ENCODE assay signal across 8 cellular contexts in genomic region chr10:29304259-29305030, GRCh38. TPM values are rescaled to one million over a fixed set of nuclear protein-coding genes. Genes with fewer than 3 reads are reported as not detected.
DNase-seq lines count a peak whose midpoint lies in the region; ATAC-seq and TF ChIP-seq lines count a peak whose summit lies in the region.

No MANE protein-coding gene starts in this region.

- H3K27ac ChIP-seq in endodermal cell (ENCODE audit: low read depth, low read length) (no peak overlapping the region), thyroid gland (no peak overlapping the region)

- H3K4me1 ChIP-seq in endodermal cell (ENCODE audit: control insufficient read depth, insufficient read depth, low read length) (no peaks in the 10 kb centered on the region), thyroid gland (no peaks in the 10 kb centered on the region)

- no peak for TF ChIP-seq POLR2A in thyroid gland (IDR thresholded peaks at IDR 0.05)

- ATAC-seq in GM19372 (IDR thresholded peaks at IDR 0.05; ENCODE audit: low read depth, unreplicated experiment) (peak; percentile 56), SK-N-SH treated with all-trans-retinoic acid at 6 μM for 48 hours (peak; percentile 89)

- H3K27ac Mint-ChIP-seq in CD14-positive monocyte: peak overlapping the region in 1 of 7 donors; percentile 54
- no peak overlapping the region for H3K27ac Mint-ChIP-seq in endodermal cell

- H3K4me1 Mint-ChIP-seq in CD14-positive monocyte (peaks cover 6% of the 10 kb centered on the region), endodermal cell (no peaks in the 10 kb centered on the region)

- H3K27me3 ChIP-seq in endodermal cell (ENCODE audit: control insufficient read depth, insufficient read depth, low read length, poor library complexity, severe bottlenecking): no peaks in the 10 kb centered on the region
- no peaks in the 10 kb centered on the region for H3K27me3 ChIP-seq in thyroid gland

- H3K27me3 Mint-ChIP-seq in CD14-positive monocyte (ENCODE audit: low read depth in 3 of 3) (peaks cover 2 to 13% (median 3%) of the 10 kb centered on the region in 3 donors), endodermal cell (ENCODE audit: insufficient read depth) (no peaks in the 10 kb centered on the region)

- H3K4me3 ChIP-seq in endodermal cell (ENCODE audit: low read length) (no peak overlapping the region), thyroid gland (replicated peaks in 1 of 3) (no peak overlapping the region)

- intact Hi-C loops in CD14-positive monocyte (cut with micrococcal nuclease) (loop anchor here in 1 of 2 donors (10.0 kb wide), 1 partner anchor 640 kb away; no protein-coding TSS in a partner anchor), thyroid gland (cut with DNase I) (loop anchor here (5.0 kb wide), 1 partner anchor 627 kb away; the partner anchor contains the start of gene BAMBI)

- TF ChIP-seq CTCF in CD14-positive monocyte (IDR thresholded peaks at IDR 0.05): peak; percentile 54
- TF ChIP-seq CTCF in endodermal cell (conservative IDR thresholded peaks at IDR 0.05): peak; percentile 93
- TF ChIP-seq CTCF in thyroid gland (IDR thresholded peaks at IDR 0.05): peak; percentile 26 to 87 (median 75)

- H3K4me3 Mint-ChIP-seq in CD14-positive monocyte (peak overlapping the region in 1 of 2 donors; percentile 33), endodermal cell (no peak overlapping the region)

- no peak for DNase-seq in CD14-positive monocyte (ENCODE audit: low spot score)
- DNase-seq in NCI-H1092 (lab: John Stamatoyannopoulos, UW): peak; percentile 20
- DNase-seq in endodermal cell: peak; percentile 87
- DNase-seq in lung microvascular endothelial cell (ENCODE audit: low read depth in 2 of 2): peak; percentile 70 to 84
- DNase-seq in thyroid gland: peak; percentile 54 to 66
- DNase-seq in activated effector memory CD4-positive, alpha-beta T cell treated with anti-CD3 and anti-CD28 coated beads, Interleukin-2, amount 50 U/mL, for 16 hours: no peak

- H3K9me3 Mint-ChIP-seq in CD14-positive monocyte (peaks cover 0 to 16% (median 8%) of the 10 kb centered on the region in 7 donors), endodermal cell (peaks cover 29% of the 10 kb centered on the region)

- H3K36me3 Mint-ChIP-seq in CD14-positive monocyte: no peaks in the 10 kb centered on the region
- no peaks in the 10 kb centered on the region for H3K36me3 Mint-ChIP-seq in endodermal cell (ENCODE audit: low read depth)

- H3K9me3 ChIP-seq in endodermal cell (ENCODE audit: control insufficient read depth, low read length) (peaks cover 28% of the 10 kb centered on the region), thyroid gland (no peaks in the 10 kb centered on the region)

- 48 to 59% methylated on average over 5 to 6 of the region's 6 CpGs for WGBS in endodermal cell (ENCODE audit: insufficient coverage in 1 of 2, insufficient read length in 1 of 2), 2 experiments
- WGBS in thyroid gland, 2 donors: 28 to 31% methylated on average over 6 of the region's 6 CpGs

- H3K36me3 ChIP-seq in endodermal cell (ENCODE audit: control insufficient read depth, insufficient read depth, low read length) (no peaks in the 10 kb centered on the region), thyroid gland (no peaks in the 10 kb centered on the region)

- no peak overlapping the region for H3K9ac ChIP-seq in endodermal cell (ENCODE audit: extremely low read depth, low read length, poor library complexity, severe bottlenecking)

TF ChIP-seq in SK-N-SH treated with all-trans-retinoic acid at 6 μM for 48 hours, 23 proteins besides CTCF, POLR2A, EP300 and RAD21:
- TF ChIP-seq, protein P1, sequence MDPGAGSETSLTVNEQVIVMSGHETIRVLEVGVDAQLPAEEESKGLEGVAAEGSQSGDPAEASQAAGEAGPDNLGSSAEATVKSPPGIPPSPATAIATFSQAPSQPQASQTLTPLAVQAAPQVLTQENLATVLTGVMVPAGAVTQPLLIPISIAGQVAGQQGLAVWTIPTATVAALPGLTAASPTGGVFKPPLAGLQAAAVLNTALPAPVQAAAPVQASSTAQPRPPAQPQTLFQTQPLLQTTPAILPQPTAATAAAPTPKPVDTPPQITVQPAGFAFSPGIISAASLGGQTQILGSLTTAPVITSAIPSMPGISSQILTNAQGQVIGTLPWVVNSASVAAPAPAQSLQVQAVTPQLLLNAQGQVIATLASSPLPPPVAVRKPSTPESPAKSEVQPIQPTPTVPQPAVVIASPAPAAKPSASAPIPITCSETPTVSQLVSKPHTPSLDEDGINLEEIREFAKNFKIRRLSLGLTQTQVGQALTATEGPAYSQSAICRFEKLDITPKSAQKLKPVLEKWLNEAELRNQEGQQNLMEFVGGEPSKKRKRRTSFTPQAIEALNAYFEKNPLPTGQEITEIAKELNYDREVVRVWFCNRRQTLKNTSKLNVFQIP (CRISPR knock-in tag; IDR thresholded peaks at IDR 0.05; ENCODE audit: borderline replicate concordance, low read depth): no peak
- no peak for TF ChIP-seq ZC3H10 (CRISPR knock-in tag; IDR thresholded peaks at IDR 0.05)
- TF ChIP-seq ZFP3 (CRISPR knock-in tag; IDR thresholded peaks at IDR 0.05): no peak
- TF ChIP-seq CREB5 (CRISPR knock-in tag; IDR thresholded peaks at IDR 0.05; ENCODE audit: low read depth): no peak
- TF ChIP-seq OSR1 (CRISPR knock-in tag; IDR thresholded peaks at IDR 0.05): no peak
- TF ChIP-seq SNAI2 (CRISPR knock-in tag; IDR thresholded peaks at IDR 0.05): no peak

RNA-seq across cellular contexts. Expression of gene LYZL1, which starts 15.6 kb away (rescaled TPM):
- polyA plus RNA-seq in CD14-positive monocyte: not detected
- total RNA-seq in endodermal cell (not detected), lung microvascular endothelial cell (not detected in 2 replicates), thyroid gland (under 1 TPM in 1 of 4 donors, not detected in 3; 0.81 TPM)
- polyA plus RNA-seq in endodermal cell (2013, experiment 1 of 2): not detected
- not detected for polyA plus RNA-seq in endodermal cell (2013, experiment 2 of 2)

Comparison
In these comparisons a context has a peak if more than half of its experiments do, and no peak if none do; other contexts are left out.
1. DNase-seq: peak in NCI-H1092 (single experiment), endodermal cell (single experiment), lung microvascular endothelial cell (2 of 2) and thyroid gland (2 of 2); none in CD14-positive monocyte (single experiment) and activated effector memory CD4-positive, alpha-beta T cell treated with anti-CD3 and anti-CD28 coated beads, Interleukin-2, amount 50 U/mL, for 16 hours (single experiment).
2. Peak in every context shown above with its lines, with median percentiles within 50 percentile points of each other: CTCF ChIP-seq.